In the genomic region with DNA sequence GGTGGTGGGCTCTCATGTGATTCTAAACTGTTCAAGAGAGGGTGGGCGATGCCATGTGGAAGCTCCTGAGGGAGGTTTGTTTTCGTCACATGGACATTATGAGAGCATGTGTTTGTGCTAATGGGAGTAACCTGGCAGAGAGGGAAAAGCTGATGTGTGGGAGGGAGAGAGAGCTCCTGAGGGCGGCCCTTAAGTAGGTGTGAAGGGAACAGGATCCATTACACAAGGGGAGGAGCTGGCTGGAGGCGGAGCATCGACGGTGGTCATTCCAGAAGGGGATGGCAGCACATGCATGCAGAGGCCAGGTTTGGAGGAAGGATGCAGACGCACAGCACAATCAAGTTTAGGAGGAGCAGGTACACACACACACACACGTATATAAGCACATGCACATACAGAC, we compare ENCODE assay signal across 15 cellular contexts.
DNase-seq lines count a peak whose midpoint lies in the region; ATAC-seq, FAIRE-seq and TF ChIP-seq lines count a peak whose summit lies in the region.
"Had no signal": no experiment of that assay in that cellular context is flagged by ENCODE, and none has a peak within 500 bp of the region (broad histone marks: within the 10 kb centered on the region; RNA-seq: fewer than 3 reads in every experiment).

No MANE protein-coding gene starts in this region.

- peaks cover 2% of the 10 kb centered on the region; the same call in 1 of the 2 replicates for H3K79me1 ChIP-seq in H1 (ENCODE audit: low read depth, low read length)

- peaks cover 2% of the 10 kb centered on the region for H3K9me3 Mint-ChIP-seq in activated naive CD4-positive, alpha-beta T cell treated with anti-CD3 and anti-CD28 coated beads, Interleukin-2, amount 10 ng/mL, durations not matched to agents 7 days and 5 days
- no peaks in the 10 kb centered on the region for H3K9me3 Mint-ChIP-seq in stimulated activated effector memory CD8-positive, alpha-beta T cell treated with anti-CD3 and anti-CD28 coated beads, Interleukin-12 subunit alpha, Interleukin-12 subunit beta, amount 100 ng/mL, for 72 hours
- H3K9me3 Mint-ChIP-seq: effector memory CD8-positive, alpha-beta T cell; naive B cell had no signal

- TF ChIP-seq POLR2A in H1 (IDR thresholded peaks at IDR 0.05; ENCODE audit: control extremely low read depth in 1 of 2, low read depth in 2 of 2, low read length in 2 of 2), result no peak

- ATAC-seq in stimulated activated effector memory CD8-positive, alpha-beta T cell treated with anti-CD3 and anti-CD28 coated beads, Interleukin-12 subunit alpha, Interleukin-12 subunit beta, amount 100 ng/mL, for 72 hours, result no peak
- no peak for ATAC-seq in GM19467 (IDR thresholded peaks at IDR 0.05; ENCODE audit: unreplicated experiment)
- ATAC-seq: effector memory CD8-positive, alpha-beta T cell had no signal

- H3K18ac ChIP-seq in H1 (ENCODE audit: extremely low read depth, low read length), result no peak overlapping the region

- H3K4me2 ChIP-seq in H1 (ENCODE audit: insufficient read depth in 1 of 2, low read depth in 2 of 2, low read length in 2 of 2), result no peak overlapping the region

- DNase-seq in activated naive CD4-positive, alpha-beta T cell treated with anti-CD3 and anti-CD28 coated beads, Interleukin-2, amount 10 ng/mL, durations not matched to agents 7 days and 5 days, result no peak
- no peak for DNase-seq in activated naive CD4-positive, alpha-beta T cell treated with Interleukin-2 at 50 U/mL for 16 hours
- DNase-seq in NCI-H2029 (lab: John Stamatoyannopoulos, UW) (peak; percentile 38), H1 (ENCODE audit: low read depth in 1 of 2, low spot score in 2 of 2) (no peak), GOT3 (lab: John Stamatoyannopoulos, UW) (no peak)
- no peak for DNase-seq in stimulated activated effector memory CD8-positive, alpha-beta T cell treated with anti-CD3 and anti-CD28 coated beads, Interleukin-12 subunit alpha, Interleukin-12 subunit beta, amount 100 ng/mL, for 72 hours (ENCODE audit: low spot score in 2 of 2)
- DNase-seq: COR-L47; effector memory CD8-positive, alpha-beta T cell; heart left ventricle; naive B cell; RPMI8226; stimulated activated CD4-positive, alpha-beta T cell treated with anti-CD3 and anti-CD28 coated beads, Interleukin-2, amount 100 ng/mL, for 48 hours had no signal

- no peak overlapping the region for H3K9ac ChIP-seq in H1 (replicated peaks in 1 of 4; ENCODE audit: extremely low read depth in 1 of 4, low read depth in 3 of 4, low read length in 3 of 4)

- H2BK20ac ChIP-seq in H1 (ENCODE audit: low read length), result no peak overlapping the region

- no peak overlapping the region for H3K56ac ChIP-seq in H1 (replicated peaks; ENCODE audit: insufficient read length, low read depth, low read length)

- TF ChIP-seq CTCF in H1 (IDR thresholded peaks at IDR 0.05; ENCODE audit: control extremely low read depth in 1 of 3, insufficient read depth in 1 of 3, low read depth in 1 of 3, low read length in 3 of 3), result no peak

- no peaks in the 10 kb centered on the region for H3K27me3 ChIP-seq in H1 (replicated peaks in 1 of 4; ENCODE audit: control insufficient read depth in 3 of 4, extremely low read depth in 1 of 4, insufficient read depth in 3 of 4, low read length in 3 of 4)
- H3K27me3 ChIP-seq: heart left ventricle had no signal

- TF ChIP-seq RAD21 in H1 (IDR thresholded peaks at IDR 0.05 in 1 of 2, conservative IDR thresholded peaks at IDR 0.05 in 1 of 2; ENCODE audit: low read depth in 2 of 2, low read length in 2 of 2), result no peak

- H3K79me2 ChIP-seq in H1 (ENCODE audit: control insufficient read depth in 1 of 2, insufficient read depth in 2 of 2, low read length in 2 of 2), result no peaks in the 10 kb centered on the region; a peak in 1 of 4 replicates

- no peak overlapping the region for H2BK15ac ChIP-seq in H1 (ENCODE audit: low read length)

- WGBS in H1 (ENCODE audit: extremely low coverage in 1 of 2, insufficient coverage in 1 of 2, insufficient read length in 1 of 2, insufficient replicate concordance in 2 of 2, low coverage in 1 of 2, low lambda C conversion rate in 2 of 2, missing lambda C conversion rate in 1 of 2), 2 experiments, result 93% methylated on average over 8 of the region's 8 CpGs; no CpG with 5 or more reads in 1 of the 2 experiments

- CTCF ChIA-PET in activated naive CD4-positive, alpha-beta T cell treated with anti-CD3 and anti-CD28 coated beads, Interleukin-2, amount 10 ng/mL, durations not matched to agents 7 days and 5 days (lab: Charles Lee), result no interaction called here
- CTCF ChIA-PET in H1 (lab: Charles Lee; ENCODE audit: partially characterized antibody), result interaction anchor here (1.1 kb wide), 1 partner anchor 157 kb away, joined by 4 read pairs; no protein-coding TSS in a partner anchor

- H4K8ac ChIP-seq in H1 (ENCODE audit: extremely low read depth, insufficient read depth, low read length), result no peak overlapping the region; the same call in 1 of the 2 replicates

- H2BK12ac ChIP-seq in H1 (ENCODE audit: low read depth, low read length), result no peak overlapping the region

- no peak overlapping the region for H2BK5ac ChIP-seq in H1 (ENCODE audit: low read depth, low read length)

- no peak overlapping the region for H3K4me3 Mint-ChIP-seq in activated naive CD4-positive, alpha-beta T cell treated with anti-CD3 and anti-CD28 coated beads, Interleukin-2, amount 10 ng/mL, durations not matched to agents 7 days and 5 days
- no peak overlapping the region for H3K4me3 Mint-ChIP-seq in stimulated activated effector memory CD8-positive, alpha-beta T cell treated with anti-CD3 and anti-CD28 coated beads, Interleukin-12 subunit alpha, Interleukin-12 subunit beta, amount 100 ng/mL, for 72 hours
- H3K4me3 Mint-ChIP-seq: effector memory CD8-positive, alpha-beta T cell had no signal

- peaks cover 9 to 10% of the 10 kb centered on the region in 2 experiments; a peak in 3 of 4 replicates for H3K9me3 ChIP-seq in H1 (ENCODE audit: insufficient read depth in 2 of 2, low read depth in 1 of 2, low read length in 1 of 2)
- H3K9me3 ChIP-seq: heart left ventricle had no signal

- TF ChIP-seq EP300 in H1 (IDR thresholded peaks at IDR 0.05; ENCODE audit: borderline replicate concordance in 1 of 2, low read depth in 2 of 2, low read length in 2 of 2), result no peak

- H3K27ac Mint-ChIP-seq in activated naive CD4-positive, alpha-beta T cell treated with anti-CD3 and anti-CD28 coated beads, Interleukin-2, amount 10 ng/mL, durations not matched to agents 7 days and 5 days, result peak overlapping the region; percentile 93
- H3K27ac Mint-ChIP-seq in stimulated activated effector memory CD8-positive, alpha-beta T cell treated with anti-CD3 and anti-CD28 coated beads, Interleukin-12 subunit alpha, Interleukin-12 subunit beta, amount 100 ng/mL, for 72 hours, result peak overlapping the region; percentile 48

- no peak overlapping the region for H4K91ac ChIP-seq in H1 (replicated peaks; ENCODE audit: insufficient read length, low read length)

- no peaks in the 10 kb centered on the region for H4K20me1 ChIP-seq in H1 (replicated peaks in 1 of 2; ENCODE audit: control insufficient read depth in 1 of 2, insufficient read depth in 2 of 2, low read length in 2 of 2)

- no peak for FAIRE-seq in H1 (lab: Jason Lieb, UNC)

- H3K27me3 Mint-ChIP-seq in activated naive CD4-positive, alpha-beta T cell treated with anti-CD3 and anti-CD28 coated beads, Interleukin-2, amount 10 ng/mL, durations not matched to agents 7 days and 5 days, result no peaks in the 10 kb centered on the region
- H3K27me3 Mint-ChIP-seq: effector memory CD8-positive, alpha-beta T cell; naive B cell had no signal

- peaks cover 0 to 3% (median 0%) of the 10 kb centered on the region in 4 experiments; a peak in 1 of 8 replicates for H3K36me3 ChIP-seq in H1 (ENCODE audit: control insufficient read depth in 2 of 4, insufficient read depth in 4 of 4, low read length in 3 of 4)

- H3K27ac ChIP-seq in H1 (ENCODE audit: low read depth, low read length), result no peak overlapping the region
- H3K27ac ChIP-seq: heart left ventricle, HL-60, skin epidermis had no signal

- H3K4me1 ChIP-seq in H1 (replicated peaks in 1 of 4; ENCODE audit: control insufficient read depth in 3 of 4, insufficient read depth in 4 of 4, low read length in 3 of 4), result peaks cover 0 to 2% (median 0%) of the 10 kb centered on the region in 4 experiments; a peak in 2 of 7 replicates

- no peak overlapping the region for H2AFZ ChIP-seq in H1 (ENCODE audit: low read length)

- H3K14ac ChIP-seq in H1 (ENCODE audit: insufficient read length), result no peak overlapping the region

- H3K4me3 ChIP-seq in H1 (ENCODE audit: extremely low read depth in 1 of 4, insufficient read depth in 2 of 4, low read depth in 3 of 4, low read length in 4 of 4), result no peak overlapping the region
- H3K4me3 ChIP-seq: heart left ventricle, skin epidermis had no signal

- H3K23ac ChIP-seq in H1 (ENCODE audit: insufficient read length), result no peak overlapping the region

- peaks cover 3% of the 10 kb centered on the region; the same call in 1 of the 2 replicates for H3K23me2 ChIP-seq in H1 (ENCODE audit: low read depth, low read length)

- peaks cover 62% of the 10 kb centered on the region for H3K4me1 Mint-ChIP-seq in activated naive CD4-positive, alpha-beta T cell treated with anti-CD3 and anti-CD28 coated beads, Interleukin-2, amount 10 ng/mL, durations not matched to agents 7 days and 5 days
- peaks cover 28% of the 10 kb centered on the region for H3K4me1 Mint-ChIP-seq in stimulated activated effector memory CD8-positive, alpha-beta T cell treated with anti-CD3 and anti-CD28 coated beads, Interleukin-12 subunit alpha, Interleukin-12 subunit beta, amount 100 ng/mL, for 72 hours

- H4K5ac ChIP-seq in H1 (ENCODE audit: insufficient read length, low read depth, low read length), result no peak overlapping the region

- H2AK5ac ChIP-seq in H1 (ENCODE audit: low read depth, low read length), result 0 out of 2 replicates have a peak overlapping the region, but pooled peaks have one; percentile 53

- no peak overlapping the region for H3K4ac ChIP-seq in H1 (replicated peaks; ENCODE audit: insufficient read length, low read depth, low read length)

- POLR2A ChIA-PET in H1 (lab: Charles Lee; ENCODE audit: partially characterized antibody), result no interaction called here

- no peak overlapping the region for H2BK120ac ChIP-seq in H1 (replicated peaks; ENCODE audit: low read depth, low read length)

- peaks cover 45% of the 10 kb centered on the region for H3K36me3 Mint-ChIP-seq in activated naive CD4-positive, alpha-beta T cell treated with anti-CD3 and anti-CD28 coated beads, Interleukin-2, amount 10 ng/mL, durations not matched to agents 7 days and 5 days
- peaks cover 19% of the 10 kb centered on the region for H3K36me3 Mint-ChIP-seq in stimulated activated effector memory CD8-positive, alpha-beta T cell treated with anti-CD3 and anti-CD28 coated beads, Interleukin-12 subunit alpha, Interleukin-12 subunit beta, amount 100 ng/mL, for 72 hours

TF ChIP-seq in H1, 55 proteins besides CTCF, POLR2A, EP300 and RAD21:
- TF ChIP-seq POU5F1 (IDR thresholded peaks at IDR 0.05; ENCODE audit: low read depth, low read length) (no peak), E2F6 (IDR thresholded peaks at IDR 0.05) (peak; percentile 51; the same call in 1 of the 2 replicates)
TF ChIP-seq in H1: peak in this region for 1.
